In genomic region chr7:27739301-27739913, GRCh38 we compare ENCODE assay signal across 1 cellular context.
TF ChIP-seq lines count a peak whose summit lies in the region.

No MANE protein-coding gene starts in this region.

TF ChIP-seq in K562, 482 proteins besides CTCF, POLR2A, EP300 and RAD21 (continued from another document):
- TF ChIP-seq CREB3L1 (IDR thresholded peaks at IDR 0.05; ENCODE audit: borderline replicate concordance, low read depth) (0 out of 2 replicates have a peak, but pooled peaks have one; percentile 36), ZFP91 (CRISPR knock-in tag; IDR thresholded peaks at IDR 0.05) (no peak), ILF3 (IDR thresholded peaks at IDR 0.05; ENCODE audit: borderline replicate concordance) (no peak), MLLT1 (IDR thresholded peaks at IDR 0.05) (peak; percentile 60 to 69; a peak in 3 of 4 replicates), GTF3C2 (IDR thresholded peaks at IDR 0.05; ENCODE audit: borderline replicate concordance, extremely low read depth, insufficient read length) (no peak), AFF1 (IDR thresholded peaks at IDR 0.05; ENCODE audit: low read depth in 1 of 2, partially characterized antibody in 2 of 2) (peak in 1 of 2 experiments; percentile 15), TBP (optimal IDR thresholded peaks at IDR 0.05; ENCODE audit: low read depth, low read length) (peak; percentile 10), ELF4 (CRISPR knock-in tag; IDR thresholded peaks at IDR 0.05) (0 out of 2 replicates have a peak, but pooled peaks have one; percentile 53), ASH1L (IDR thresholded peaks at IDR 0.05; ENCODE audit: borderline replicate concordance, low read depth, partially characterized antibody) (peak; percentile 22), LEF1 (IDR thresholded peaks at IDR 0.05) (peak; percentile 48), BCLAF1 (IDR thresholded peaks at IDR 0.05; ENCODE audit: borderline replicate concordance in 1 of 2, control insufficient read depth in 1 of 2, low read depth in 2 of 2, low read length in 1 of 2) (0 out of 4 replicates have a peak, but pooled peaks of 1 of the 2 experiments have one; percentile 24), HNRNPH1 (optimal IDR thresholded peaks at IDR 0.05; ENCODE audit: low read depth, low read length) (no peak), NFRKB (IDR thresholded peaks at IDR 0.05; ENCODE audit: low read depth) (0 out of 2 replicates have a peak, but pooled peaks have one; percentile 28), ZBTB17 (CRISPR knock-in tag; IDR thresholded peaks at IDR 0.05) (0 out of 2 replicates have a peak, but pooled peaks have one; percentile 11), NR4A1 (CRISPR knock-in tag; IDR thresholded peaks at IDR 0.05) (no peak), NR4A1 (tag; IDR thresholded peaks at IDR 0.05) (0 out of 2 replicates have a peak, but pooled peaks have one; percentile 38)
